In the genomic region with DNA sequence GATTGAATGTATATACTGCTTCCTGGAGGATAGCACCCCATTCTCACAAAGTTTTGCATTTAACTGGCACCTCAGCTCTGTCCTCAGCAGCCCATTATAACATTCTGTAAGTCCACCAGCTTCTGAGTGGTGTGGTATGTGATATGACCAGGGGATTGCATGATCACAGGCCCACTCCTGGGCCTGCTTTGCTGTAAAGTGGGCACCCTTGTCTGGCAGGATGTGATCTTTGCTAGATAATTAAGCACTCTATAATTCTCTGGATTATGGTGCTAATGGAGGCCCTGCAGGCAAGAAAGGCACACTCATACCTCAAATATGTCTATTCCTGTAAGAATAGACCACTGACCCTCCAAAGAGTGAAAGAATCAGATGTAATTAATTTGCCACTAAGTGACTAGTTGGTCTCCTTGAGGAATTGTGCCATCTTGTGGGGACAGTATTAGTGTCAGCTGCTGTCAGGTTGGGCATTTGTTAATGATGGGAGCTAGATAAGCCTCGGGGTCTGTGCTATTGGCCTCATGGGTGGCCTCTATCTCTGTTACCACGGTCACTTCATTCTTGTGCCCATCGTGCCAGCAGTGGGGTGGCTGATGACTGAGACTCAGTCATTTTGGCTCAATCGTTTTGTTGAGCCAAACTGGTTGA, we compare ENCODE assay signal across 1 cellular context.
TF ChIP-seq lines count a peak whose summit lies in the region.

No MANE protein-coding gene starts in this region.

TF ChIP-seq in GM12878, 131 proteins besides CTCF, POLR2A, EP300 and RAD21:
- TF ChIP-seq, protein P1, sequence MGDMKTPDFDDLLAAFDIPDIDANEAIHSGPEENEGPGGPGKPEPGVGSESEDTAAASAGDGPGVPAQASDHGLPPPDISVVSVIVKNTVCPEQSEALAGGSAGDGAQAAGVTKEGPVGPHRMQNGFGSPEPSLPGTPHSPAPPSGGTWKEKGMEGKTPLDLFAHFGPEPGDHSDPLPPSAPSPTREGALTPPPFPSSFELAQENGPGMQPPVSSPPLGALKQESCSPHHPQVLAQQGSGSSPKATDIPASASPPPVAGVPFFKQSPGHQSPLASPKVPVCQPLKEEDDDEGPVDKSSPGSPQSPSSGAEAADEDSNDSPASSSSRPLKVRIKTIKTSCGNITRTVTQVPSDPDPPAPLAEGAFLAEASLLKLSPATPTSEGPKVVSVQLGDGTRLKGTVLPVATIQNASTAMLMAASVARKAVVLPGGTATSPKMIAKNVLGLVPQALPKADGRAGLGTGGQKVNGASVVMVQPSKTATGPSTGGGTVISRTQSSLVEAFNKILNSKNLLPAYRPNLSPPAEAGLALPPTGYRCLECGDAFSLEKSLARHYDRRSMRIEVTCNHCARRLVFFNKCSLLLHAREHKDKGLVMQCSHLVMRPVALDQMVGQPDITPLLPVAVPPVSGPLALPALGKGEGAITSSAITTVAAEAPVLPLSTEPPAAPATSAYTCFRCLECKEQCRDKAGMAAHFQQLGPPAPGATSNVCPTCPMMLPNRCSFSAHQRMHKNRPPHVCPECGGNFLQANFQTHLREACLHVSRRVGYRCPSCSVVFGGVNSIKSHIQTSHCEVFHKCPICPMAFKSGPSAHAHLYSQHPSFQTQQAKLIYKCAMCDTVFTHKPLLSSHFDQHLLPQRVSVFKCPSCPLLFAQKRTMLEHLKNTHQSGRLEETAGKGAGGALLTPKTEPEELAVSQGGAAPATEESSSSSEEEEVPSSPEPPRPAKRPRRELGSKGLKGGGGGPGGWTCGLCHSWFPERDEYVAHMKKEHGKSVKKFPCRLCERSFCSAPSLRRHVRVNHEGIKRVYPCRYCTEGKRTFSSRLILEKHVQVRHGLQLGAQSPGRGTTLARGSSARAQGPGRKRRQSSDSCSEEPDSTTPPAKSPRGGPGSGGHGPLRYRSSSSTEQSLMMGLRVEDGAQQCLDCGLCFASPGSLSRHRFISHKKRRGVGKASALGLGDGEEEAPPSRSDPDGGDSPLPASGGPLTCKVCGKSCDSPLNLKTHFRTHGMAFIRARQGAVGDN (IDR thresholded peaks at IDR 0.05) = no peak
- TF ChIP-seq SREBF1 (IDR thresholded peaks at IDR 0.05; ENCODE audit: low read length) (no peak), DPF2 (IDR thresholded peaks at IDR 0.05) (no peak), YY1 (IDR thresholded peaks at IDR 0.05; ENCODE audit: low read depth, low read length) (0 out of 2 replicates have a peak, but pooled peaks have one; percentile 20), ZBED1 (IDR thresholded peaks at IDR 0.05; ENCODE audit: borderline replicate concordance) (no peak), BACH1 (IDR thresholded peaks at IDR 0.05; ENCODE audit: borderline replicate concordance) (no peak), CHD2 (IDR thresholded peaks at IDR 0.05; ENCODE audit: borderline replicate concordance, low read depth, low read length) (no peak), BHLHE40 (IDR thresholded peaks at IDR 0.05; ENCODE audit: borderline replicate concordance in 1 of 2, low read depth in 2 of 2, low read length in 1 of 2) (no peak), TAF1 (IDR thresholded peaks at IDR 0.05; ENCODE audit: borderline replicate concordance, low read depth, low read length) (no peak), SMC3 (IDR thresholded peaks at IDR 0.05; ENCODE audit: borderline replicate concordance, low read length) (peak; percentile 68; the same call in 1 of the 2 replicates)
- TF ChIP-seq, protein P2, sequence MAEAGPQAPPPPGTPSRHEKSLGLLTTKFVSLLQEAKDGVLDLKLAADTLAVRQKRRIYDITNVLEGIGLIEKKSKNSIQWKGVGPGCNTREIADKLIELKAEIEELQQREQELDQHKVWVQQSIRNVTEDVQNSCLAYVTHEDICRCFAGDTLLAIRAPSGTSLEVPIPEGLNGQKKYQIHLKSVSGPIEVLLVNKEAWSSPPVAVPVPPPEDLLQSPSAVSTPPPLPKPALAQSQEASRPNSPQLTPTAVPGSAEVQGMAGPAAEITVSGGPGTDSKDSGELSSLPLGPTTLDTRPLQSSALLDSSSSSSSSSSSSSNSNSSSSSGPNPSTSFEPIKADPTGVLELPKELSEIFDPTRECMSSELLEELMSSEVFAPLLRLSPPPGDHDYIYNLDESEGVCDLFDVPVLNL (IDR thresholded peaks at IDR 0.05; ENCODE audit: low read depth, low read length) = no peak
